ENCODE assay signal across 20 cellular contexts in genomic region chr20:49589747-49590146, GRCh38. TPM values are rescaled to one million over a fixed set of nuclear protein-coding genes. Genes with fewer than 3 reads are reported as not detected.
A peak's percentile ranks its signal among the peaks of the same experiment; 100 is the strongest.
DNase-seq lines count a peak whose midpoint lies in the region; ATAC-seq and TF ChIP-seq lines count a peak whose summit lies in the region.
"Had no signal": no experiment of that assay in that cellular context is flagged by ENCODE, and none has a peak within 500 bp of the region (broad histone marks: within the 10 kb centered on the region; RNA-seq: fewer than 3 reads in every experiment).

No MANE protein-coding gene starts in this region.

- no peaks in the 10 kb centered on the region for H3K4me1 ChIP-seq in HEK293 (ENCODE audit: control insufficient read depth, insufficient read depth, low read length)
- H3K4me1 ChIP-seq in neural progenitor cell, result peaks cover 7% of the 10 kb centered on the region

- peaks cover 14% of the 10 kb centered on the region for H3K36me3 Mint-ChIP-seq in activated T-cell treated with anti-CD3 and anti-CD28 coated beads, Interleukin-2, amount 50 U/mL, for 24 hours (ENCODE audit: low read depth)
- no peaks in the 10 kb centered on the region for H3K36me3 Mint-ChIP-seq in activated T-cell treated with anti-CD3 and anti-CD28 coated beads, Interleukin-2, amount 50 U/mL, for 4 hours (ENCODE audit: insufficient read depth)
- peaks cover 20% of the 10 kb centered on the region for H3K36me3 Mint-ChIP-seq in activated naive CD8-positive, alpha-beta T cell treated with anti-CD3 and anti-CD28 coated beads, Interleukin-2, amount 10 ng/mL, durations not matched to agents 7 days and 5 days
- no peaks in the 10 kb centered on the region for H3K36me3 Mint-ChIP-seq in neural progenitor cell

- H3K36me3 ChIP-seq in HEK293 (ENCODE audit: control insufficient read depth in 2 of 2, insufficient read depth in 1 of 2, low read length in 2 of 2) (no peaks in the 10 kb centered on the region), neural progenitor cell (no peaks in the 10 kb centered on the region)

- H3K4me3 ChIP-seq in HEK293 (ENCODE audit: low read depth, low read length) (no peak overlapping the region), neural progenitor cell (no peak overlapping the region)
- H3K4me3 ChIP-seq: SK-N-MC, testis had no signal

- no peak overlapping the region for H3K4me2 ChIP-seq in neural progenitor cell

- no peak overlapping the region for H3K27ac ChIP-seq in HEK293 (ENCODE audit: extremely low read depth, low read depth, low read length)
- H3K27ac ChIP-seq in neural progenitor cell, result no peak overlapping the region
- H3K27ac ChIP-seq: SK-N-MC had no signal

- H3F3A ChIP-seq in neural progenitor cell (ENCODE audit: low read depth), result peaks cover 10% of the 10 kb centered on the region

- POLR2A ChIA-PET in HEK293 (lab: Yijun Ruan, JAX), result no interaction called here
- POLR2A ChIA-PET in activated naive CD8-positive, alpha-beta T cell treated with anti-CD3 and anti-CD28 coated beads, Interleukin-2, amount 10 ng/mL, durations not matched to agents 7 days and 5 days (lab: Charles Lee), result interaction anchor here (1.3 kb wide), 1 partner anchor 12 kb away, joined by 8 read pairs; no protein-coding TSS in a partner anchor

- no peak overlapping the region for H2AFZ ChIP-seq in neural progenitor cell (replicated peaks)

- no peaks in the 10 kb centered on the region for H3K9me3 ChIP-seq in HEK293 (ENCODE audit: control insufficient read depth, insufficient read depth, low read depth, low read length)
- H3K9me3 ChIP-seq in neural progenitor cell (ENCODE audit: low read depth), result no peaks in the 10 kb centered on the region
- H3K9me3 ChIP-seq: testis had no signal

- no peaks in the 10 kb centered on the region for H3K79me2 ChIP-seq in neural progenitor cell (ENCODE audit: low read depth)

- peaks cover 13% of the 10 kb centered on the region for H3K27me3 Mint-ChIP-seq in activated T-cell treated with anti-CD3 and anti-CD28 coated beads, Interleukin-2, amount 50 U/mL, for 24 hours
- H3K27me3 Mint-ChIP-seq in activated T-cell treated with anti-CD3 and anti-CD28 coated beads, Interleukin-2, amount 50 U/mL, for 4 hours (ENCODE audit: low read depth), result peaks cover 2% of the 10 kb centered on the region
- H3K27me3 Mint-ChIP-seq in activated naive CD8-positive, alpha-beta T cell treated with anti-CD3 and anti-CD28 coated beads, Interleukin-2, amount 10 ng/mL, durations not matched to agents 7 days and 5 days, result peaks cover 2% of the 10 kb centered on the region
- H3K27me3 Mint-ChIP-seq in neural progenitor cell (ENCODE audit: insufficient read depth, low read depth), result peaks cover 12% of the 10 kb centered on the region

- H3K4me1 Mint-ChIP-seq in activated T-cell treated with anti-CD3 and anti-CD28 coated beads, Interleukin-2, amount 50 U/mL, for 24 hours (ENCODE audit: low read depth), result peaks cover 63% of the 10 kb centered on the region
- H3K4me1 Mint-ChIP-seq in activated T-cell treated with anti-CD3 and anti-CD28 coated beads, Interleukin-2, amount 50 U/mL, for 4 hours (ENCODE audit: low read depth), result peaks cover 60% of the 10 kb centered on the region
- peaks cover 50% of the 10 kb centered on the region for H3K4me1 Mint-ChIP-seq in activated naive CD8-positive, alpha-beta T cell treated with anti-CD3 and anti-CD28 coated beads, Interleukin-2, amount 10 ng/mL, durations not matched to agents 7 days and 5 days
- peaks cover 16% of the 10 kb centered on the region for H3K4me1 Mint-ChIP-seq in neural progenitor cell

- peak overlapping the region; percentile 98 for H3K27ac Mint-ChIP-seq in activated T-cell treated with anti-CD3 and anti-CD28 coated beads, Interleukin-2, amount 50 U/mL, for 24 hours
- peak overlapping the region; percentile 36 for H3K27ac Mint-ChIP-seq in activated naive CD8-positive, alpha-beta T cell treated with anti-CD3 and anti-CD28 coated beads, Interleukin-2, amount 10 ng/mL, durations not matched to agents 7 days and 5 days
- no peak overlapping the region for H3K27ac Mint-ChIP-seq in neural progenitor cell
- H3K27ac Mint-ChIP-seq: CD4-positive, alpha-beta T cell had no signal

- TF ChIP-seq CTCF in HEK293 (tag by site-specific recombination; IDR thresholded peaks at IDR 0.05) (no peak), neural progenitor cell (IDR thresholded peaks at IDR 0.05) (no peak)

- DNase-seq in activated T-cell treated with anti-CD3 and anti-CD28 coated beads, Interleukin-2, amount 50 U/mL, for 24 hours, result no peak
- no peak for DNase-seq in activated T-cell treated with anti-CD3 and anti-CD28 coated beads, Interleukin-2, amount 50 U/mL, for 4 hours
- DNase-seq in activated naive CD8-positive, alpha-beta T cell treated with anti-CD3 and anti-CD28 coated beads, Interleukin-2, amount 10 ng/mL, durations not matched to agents 7 days and 5 days, result no peak
- DNase-seq in neural progenitor cell (ENCODE audit: low spot score) (no peak), SIG-M5 (lab: John Stamatoyannopoulos, UW) (no peak), CD1c-positive myeloid dendritic cell (ENCODE audit: extremely low spot score) (no peak)
- no peak for DNase-seq in stimulated activated CD8-positive, alpha-beta memory T cell treated with anti-CD3 and anti-CD28 coated beads, Interleukin-4, amount 100 ng/mL, for 48 hours
- DNase-seq: activated naive CD4-positive, alpha-beta T cell treated with anti-CD3 and anti-CD28 coated beads, Interleukin-2, amount 50 U/mL, for 16 hours; CD4-positive, alpha-beta T cell; DMS153; effector memory CD8-positive, alpha-beta T cell; NCI-H1417; NCI-H2107; NCI-H510A treated with DMSO at 0.1 percent for 48 hours; occipital lobe; testis had no signal

- CTCF ChIA-PET in HEK293 (lab: Yijun Ruan, JAX), result interaction anchor here (0.7 to 1.2 kb wide), 3 partner anchors 14 to 257 kb away, joined by 3 to 5 read pairs (median 4); no protein-coding TSS in a partner anchor

- peak overlapping the region; percentile 64 for H3K4me3 Mint-ChIP-seq in activated T-cell treated with anti-CD3 and anti-CD28 coated beads, Interleukin-2, amount 50 U/mL, for 24 hours
- no peak overlapping the region for H3K4me3 Mint-ChIP-seq in activated T-cell treated with anti-CD3 and anti-CD28 coated beads, Interleukin-2, amount 50 U/mL, for 4 hours
- no peak overlapping the region for H3K4me3 Mint-ChIP-seq in activated naive CD8-positive, alpha-beta T cell treated with anti-CD3 and anti-CD28 coated beads, Interleukin-2, amount 10 ng/mL, durations not matched to agents 7 days and 5 days
- H3K4me3 Mint-ChIP-seq in neural progenitor cell, result peak overlapping the region; percentile 30
- H3K4me3 Mint-ChIP-seq: CD4-positive, alpha-beta T cell; effector memory CD8-positive, alpha-beta T cell had no signal

- H3K9me3 Mint-ChIP-seq in activated T-cell treated with anti-CD3 and anti-CD28 coated beads, Interleukin-2, amount 50 U/mL, for 24 hours, result peaks cover 7% of the 10 kb centered on the region
- H3K9me3 Mint-ChIP-seq in activated T-cell treated with anti-CD3 and anti-CD28 coated beads, Interleukin-2, amount 50 U/mL, for 4 hours, result no peaks in the 10 kb centered on the region
- H3K9me3 Mint-ChIP-seq in activated naive CD8-positive, alpha-beta T cell treated with anti-CD3 and anti-CD28 coated beads, Interleukin-2, amount 10 ng/mL, durations not matched to agents 7 days and 5 days, result peaks cover 6% of the 10 kb centered on the region
- no peaks in the 10 kb centered on the region for H3K9me3 Mint-ChIP-seq in neural progenitor cell
- H3K9me3 Mint-ChIP-seq: CD4-positive, alpha-beta T cell; effector memory CD8-positive, alpha-beta T cell had no signal

- no peak overlapping the region for H3K9ac ChIP-seq in neural progenitor cell

- no peaks in the 10 kb centered on the region for H3K27me3 ChIP-seq in neural progenitor cell
- H3K27me3 ChIP-seq: testis had no signal

- ATAC-seq in activated T-cell treated with anti-CD3 and anti-CD28 coated beads, Interleukin-2, amount 50 U/mL, for 4 hours, result no peak
- ATAC-seq in activated naive CD8-positive, alpha-beta T cell treated with anti-CD3 and anti-CD28 coated beads, Interleukin-2, amount 10 ng/mL, durations not matched to agents 7 days and 5 days (ENCODE audit: low read depth), result no peak
- ATAC-seq: activated CD4-positive, CD25-positive, alpha-beta regulatory T cell treated with anti-CD3 and anti-CD28 coated beads, Interleukin-2, amount 50 U/mL, for 24 hours; effector memory CD8-positive, alpha-beta T cell; left lobe of liver had no signal

- no peaks in the 10 kb centered on the region for H4K20me1 ChIP-seq in neural progenitor cell (ENCODE audit: low read depth)

TF ChIP-seq in HEK293, 187 proteins besides CTCF, POLR2A, EP300 and RAD21:
- no peak for TF ChIP-seq PATZ1 (tag by site-specific recombination; IDR thresholded peaks at IDR 0.05)
- no peak for TF ChIP-seq ZNF658 (tag by site-specific recombination; IDR thresholded peaks at IDR 0.05)
- TF ChIP-seq ZNF785 (tag by site-specific recombination; IDR thresholded peaks at IDR 0.05), result no peak
- no peak for TF ChIP-seq FEZF1 (tag by site-specific recombination; IDR thresholded peaks at IDR 0.05)
- TF ChIP-seq PRDM1 (tag by site-specific recombination; IDR thresholded peaks at IDR 0.05), result no peak
- TF ChIP-seq ZNF701 (tag by site-specific recombination; IDR thresholded peaks at IDR 0.05), result no peak
- TF ChIP-seq SCRT2 (tag by site-specific recombination; IDR thresholded peaks at IDR 0.05), result no peak
- peak; percentile 95 for TF ChIP-seq ZNF623 (tag by site-specific recombination; IDR thresholded peaks at IDR 0.05)
- TF ChIP-seq MEIS1 (CRISPR knock-in tag; IDR thresholded peaks at IDR 0.05; ENCODE audit: borderline replicate concordance), result no peak

RNA-seq across cellular contexts. Expression of gene PTGIS, which starts 21.8 kb away (rescaled TPM):
- 1 to 10 TPM; 1.6 to 2.4 (median 2.1) TPM for total RNA-seq in activated T-cell treated with anti-CD3 and anti-CD28 coated beads, Interleukin-2, amount 50 U/mL, for 4 hours
- total RNA-seq in activated naive CD8-positive, alpha-beta T cell treated with anti-CD3 and anti-CD28 coated beads, Interleukin-2, amount 10 ng/mL, durations not matched to agents 7 days and 5 days, result under 1 TPM; 0.37 to 0.39 TPM
- 31.3 and 35.6 TPM in 2 replicates for total RNA-seq in neural progenitor cell (ENCODE audit: low replicate concordance)
- total RNA-seq: CD4-positive, alpha-beta T cell had no signal

Comparison
In these comparisons a context has a peak if more than half of its experiments do, and no peak if none do; other contexts are left out.
1. H3K4me3 Mint-ChIP-seq: peak in activated T-cell treated with anti-CD3 and anti-CD28 coated beads, Interleukin-2, amount 50 U/mL, for 24 hours (single experiment) and neural progenitor cell (single experiment); none in activated T-cell treated with anti-CD3 and anti-CD28 coated beads, Interleukin-2, amount 50 U/mL, for 4 hours (single experiment) and activated naive CD8-positive, alpha-beta T cell treated with anti-CD3 and anti-CD28 coated beads, Interleukin-2, amount 10 ng/mL, durations not matched to agents 7 days and 5 days (single experiment).